In genomic region chr14:61252354-61253063, GRCh38 we compare ENCODE assay signal across 8 cellular contexts. TPM values are rescaled to one million over a fixed set of nuclear protein-coding genes. Genes with fewer than 3 reads are reported as not detected.
A peak's percentile ranks its signal among the peaks of the same experiment; 100 is the strongest.
DNase-seq lines count a peak whose midpoint lies in the region; ATAC-seq and TF ChIP-seq lines count a peak whose summit lies in the region.

No MANE protein-coding gene starts in this region.

- peaks cover 0 to 6% (median 2%) of the 10 kb centered on the region in 4 donors for H3K4me1 Mint-ChIP-seq in naive thymus-derived CD8-positive, alpha-beta T cell

- TF ChIP-seq EP300 in Ishikawa (IDR thresholded peaks at IDR 0.05; ENCODE audit: borderline replicate concordance) (no peak), stomach (IDR thresholded peaks at IDR 0.05) (no peak)

- H3K9me3 ChIP-seq in OCI-LY1 (ENCODE audit: low read length) (no peaks in the 10 kb centered on the region), stomach (no peaks in the 10 kb centered on the region)

- ATAC-seq in GM21576 (IDR thresholded peaks at IDR 0.05; ENCODE audit: unreplicated experiment): peak; percentile 82
- peak; percentile 93 to 95 for ATAC-seq in naive thymus-derived CD8-positive, alpha-beta T cell

- no peaks in the 10 kb centered on the region for H3K36me3 Mint-ChIP-seq in naive thymus-derived CD8-positive, alpha-beta T cell

- H3K9ac ChIP-seq in OCI-LY1 (ENCODE audit: low read length): no peak overlapping the region

- POLR2A ChIA-PET in naive thymus-derived CD8-positive, alpha-beta T cell (lab: Charles Lee): interaction anchor here (0.6 kb wide), 1 partner anchor 619 kb away, joined by 5 read pairs; no protein-coding TSS in a partner anchor

- no peaks in the 10 kb centered on the region for H3K9me3 Mint-ChIP-seq in naive thymus-derived CD8-positive, alpha-beta T cell

- no peak overlapping the region for H2AFZ ChIP-seq in OCI-LY1 (ENCODE audit: low read length)

- TF ChIP-seq RAD21 in Ishikawa (IDR thresholded peaks at IDR 0.05; ENCODE audit: low read depth): peak; percentile 98

- H3K4me3 ChIP-seq in OCI-LY1 (ENCODE audit: low read depth, low read length, poor library complexity, severe bottlenecking): no peak overlapping the region
- no peak overlapping the region for H3K4me3 ChIP-seq in epithelial cell of proximal tubule (ENCODE audit: low read depth, low read length)
- H3K4me3 ChIP-seq in stomach: no peak overlapping the region

- H3K36me3 ChIP-seq in OCI-LY1 (ENCODE audit: insufficient read depth, low read length): no peaks in the 10 kb centered on the region
- no peaks in the 10 kb centered on the region for H3K36me3 ChIP-seq in stomach

- peak; percentile 94 for TF ChIP-seq CTCF in OCI-LY1 (IDR thresholded peaks at IDR 0.05; ENCODE audit: low read length)
- peak; percentile 96 for TF ChIP-seq CTCF in epithelial cell of proximal tubule (conservative IDR thresholded peaks at IDR 0.05; ENCODE audit: low read depth, low read length)
- TF ChIP-seq CTCF in stomach (IDR thresholded peaks at IDR 0.05): peak in 5 of 7 experiments; percentile 61 to 82 (median 69)

- peak overlapping the region; percentile 10; the same call in 1 of the 2 replicates for H3K4me2 ChIP-seq in OCI-LY1 (ENCODE audit: low read length)

- no peaks in the 10 kb centered on the region for H3K9me2 ChIP-seq in OCI-LY1 (ENCODE audit: low read depth, low read length)

- H3K27me3 ChIP-seq in OCI-LY1 (ENCODE audit: insufficient read depth, low read length) (no peaks in the 10 kb centered on the region), stomach (peaks cover 0 to 3% (median 0%) of the 10 kb centered on the region in 3 donors)

- H3F3A ChIP-seq in OCI-LY1 (ENCODE audit: insufficient read depth, low read length): no peaks in the 10 kb centered on the region

- intact Hi-C loops in stomach (cut with DNase I; ENCODE audit: low total_unique reads): loop anchor here (5.0 kb wide), 1 partner anchor 630 kb away; no protein-coding TSS in a partner anchor

- H3K79me2 ChIP-seq in OCI-LY1 (ENCODE audit: insufficient read depth, low read length): no peaks in the 10 kb centered on the region

- TF ChIP-seq POLR2A in stomach (IDR thresholded peaks at IDR 0.05): no peak

- H3K27ac Mint-ChIP-seq in naive thymus-derived CD8-positive, alpha-beta T cell: no peak overlapping the region

- 5 to 10% (median 7%) methylated on average over 7 of the region's 7 CpGs for WGBS in stomach, 5 donors

- no peaks in the 10 kb centered on the region for H4K20me1 ChIP-seq in OCI-LY1 (ENCODE audit: insufficient read depth, low read length)

- DNase-seq in DMS153 (lab: John Stamatoyannopoulos, UW): peak; percentile 86
- peak; percentile 9 for DNase-seq in activated CD8-positive, alpha-beta memory T cell treated with anti-CD3 and anti-CD28 coated beads, Interleukin-2, amount 50 U/mL, for 1 hour (ENCODE audit: extremely low read depth)
- DNase-seq in epithelial cell of proximal tubule (ENCODE audit: low read depth): peak; percentile 77
- peak; percentile 18 to 80 (median 58) for DNase-seq in naive thymus-derived CD8-positive, alpha-beta T cell
- DNase-seq in stomach: peak; percentile 69

- H3K4me1 ChIP-seq in OCI-LY1 (ENCODE audit: insufficient read depth, low read length, severe bottlenecking) (peaks cover 14% of the 10 kb centered on the region), stomach (peaks cover 0 to 9% (median 2%) of the 10 kb centered on the region in 4 donors)

- H3K27me3 Mint-ChIP-seq in naive thymus-derived CD8-positive, alpha-beta T cell: peaks cover 5 to 19% (median 12%) of the 10 kb centered on the region in 5 donors

- H3K4me3 Mint-ChIP-seq in naive thymus-derived CD8-positive, alpha-beta T cell: no peak overlapping the region

- H3K27ac ChIP-seq in OCI-LY1 (ENCODE audit: low read depth, low read length, poor library complexity, severe bottlenecking) (no peak overlapping the region), stomach (no peak overlapping the region)

TF ChIP-seq in Ishikawa, 13 proteins besides CTCF, POLR2A, EP300 and RAD21:
- TF ChIP-seq ZBTB7A (IDR thresholded peaks at IDR 0.05; ENCODE audit: low read depth): no peak
- TF ChIP-seq USF1 (IDR thresholded peaks at IDR 0.05): no peak
- no peak for TF ChIP-seq YY1 (IDR thresholded peaks at IDR 0.05; ENCODE audit: low read depth)

RNA-seq across cellular contexts. Expression of gene TMEM30B, which starts 28.6 kb away (rescaled TPM):
- total RNA-seq in epithelial cell of proximal tubule: 3.1 and 4.8 TPM in 2 replicates
- 1 to 10 TPM; 3.5 to 4.1 TPM for total RNA-seq in naive thymus-derived CD8-positive, alpha-beta T cell
- polyA plus RNA-seq in naive thymus-derived CD8-positive, alpha-beta T cell: 1 to 10 TPM; 4.2 to 7.8 (median 6.4) TPM
- total RNA-seq in stomach: 10 to 100 TPM; 15.8 to 52.2 (median 22.0) TPM
- 10 to 100 TPM; 11.2 to 14.6 (median 12.5) TPM for polyA plus RNA-seq in stomach

Comparison
In these comparisons a context has a peak if more than half of its experiments do, and no peak if none do; other contexts are left out.
1. DNase-seq: peak in every context shown above with its lines; median percentile 86 in DMS153; 77 in epithelial cell of proximal tubule; 69 in stomach; 58 in naive thymus-derived CD8-positive, alpha-beta T cell; 9 in activated CD8-positive, alpha-beta memory T cell treated with anti-CD3 and anti-CD28 coated beads, Interleukin-2, amount 50 U/mL, for 1 hour.